Comparison of ENCODE assay signal across 20 cellular contexts in genomic region chr2:183838295-183838694, GRCh38.
DNase-seq lines count a peak whose midpoint lies in the region; ATAC-seq and TF ChIP-seq lines count a peak whose summit lies in the region.
"Had no signal": no experiment of that assay in that cellular context is flagged by ENCODE, and none has a peak within 500 bp of the region (broad histone marks: within the 10 kb centered on the region; RNA-seq: fewer than 3 reads in every experiment).

No MANE protein-coding gene starts in this region.

- H2AFZ ChIP-seq in SK-N-SH (ENCODE audit: low read depth), result no peak overlapping the region

- WGBS in spleen, 5 donors, result 58 to 88% (median 84%) methylated on average over 3 to 5 of the region's 5 CpGs
- WGBS in SK-N-SH (ENCODE audit: low lambda C conversion rate), result 42% methylated on average over 3 of the region's 5 CpGs

- H4K20me1 ChIP-seq in SK-N-SH (ENCODE audit: insufficient read depth), result no peaks in the 10 kb centered on the region
- H4K20me1 ChIP-seq: BLaER1 had no signal

- H3K4me3 ChIP-seq in spleen (no peak overlapping the region), SK-N-SH (ENCODE audit: low read depth in 2 of 2, low read length in 1 of 2) (no peak overlapping the region)
- H3K4me3 ChIP-seq: BLaER1, GM12878, HAP-1 had no signal

- H3F3A ChIP-seq in SK-N-SH (replicated peaks; ENCODE audit: insufficient read depth), result no peaks in the 10 kb centered on the region

- no peak overlapping the region for H3K4me2 ChIP-seq in SK-N-SH
- H3K4me2 ChIP-seq: BLaER1 had no signal

- H3K36me3 ChIP-seq in spleen (no peaks in the 10 kb centered on the region), SK-N-SH (replicated peaks in 1 of 2; ENCODE audit: control insufficient read depth in 1 of 2, insufficient read depth in 2 of 2, low read length in 1 of 2) (no peaks in the 10 kb centered on the region)
- H3K36me3 ChIP-seq: BLaER1, HAP-1 had no signal

- no peak for TF ChIP-seq RAD21 in SK-N-SH (IDR thresholded peaks at IDR 0.05; ENCODE audit: low read length)

- no peak for TF ChIP-seq POLR2A in spleen (IDR thresholded peaks at IDR 0.05)

- no peaks in the 10 kb centered on the region for H3K79me2 ChIP-seq in SK-N-SH (ENCODE audit: insufficient read depth)

- no peaks in the 10 kb centered on the region for H3K4me1 ChIP-seq in spleen
- peaks cover 0 to 7% of the 10 kb centered on the region in 2 experiments; a peak in 1 of 4 replicates for H3K4me1 ChIP-seq in SK-N-SH (ENCODE audit: control insufficient read depth in 1 of 2, insufficient read depth in 2 of 2, low read depth in 1 of 2, low read length in 1 of 2)
- H3K4me1 ChIP-seq: BLaER1, Caco-2, HAP-1 had no signal

- TF ChIP-seq EP300 in SK-N-SH (IDR thresholded peaks at IDR 0.05; ENCODE audit: borderline replicate concordance in 1 of 2, low read depth in 1 of 2, low read length in 1 of 2), result no peak

- no peaks in the 10 kb centered on the region for H3K9me2 ChIP-seq in SK-N-SH

- CTCF ChIA-PET in SK-N-SH (lab: Yijun Ruan, JAX), result no interaction called here

- intact Hi-C loops in spleen (cut with DNase I; ENCODE audit: low total_unique reads), result no loop called here

- POLR2A ChIA-PET in SK-N-SH (lab: Yijun Ruan, JAX), result no interaction called here

- no peak overlapping the region for H3K9ac ChIP-seq in SK-N-SH
- H3K9ac ChIP-seq: BLaER1 had no signal

- no peak for ATAC-seq in HG02763 (IDR thresholded peaks at IDR 0.05; ENCODE audit: unreplicated experiment)
- ATAC-seq: CD8-positive, alpha-beta T cell; GM12878 had no signal

- H3K9me3 ChIP-seq in spleen (peaks cover 0 to 33% (median 0%) of the 10 kb centered on the region in 8 donors), SK-N-SH (no peaks in the 10 kb centered on the region)
- H3K9me3 ChIP-seq: BLaER1, Caco-2, HAP-1 had no signal

- H3K27me3 ChIP-seq in spleen (replicated peaks in 1 of 7), result no peaks in the 10 kb centered on the region
- H3K27me3 ChIP-seq in SK-N-SH (ENCODE audit: insufficient read depth), result no peaks in the 10 kb centered on the region
- H3K27me3 ChIP-seq: BLaER1 had no signal

- no peak overlapping the region for H3K27ac ChIP-seq in spleen
- no peak overlapping the region for H3K27ac ChIP-seq in SK-N-SH (ENCODE audit: low read depth in 2 of 2, low read length in 1 of 2)
- H3K27ac ChIP-seq: 22Rv1, BLaER1, C4-2B had no signal

- TF ChIP-seq CTCF in spleen (IDR thresholded peaks at IDR 0.05 in 8 of 11, conservative IDR thresholded peaks at IDR 0.05 in 3 of 11), result no peak
- no peak for TF ChIP-seq CTCF in SK-N-SH (IDR thresholded peaks at IDR 0.05)

- DNase-seq in NCI-H2171 treated with DMSO at 0.1 percent for 48 hours (lab: John Stamatoyannopoulos, UW) (peak; percentile 13), NCI-H2171 (lab: John Stamatoyannopoulos, UW) (no peak), left kidney (ENCODE audit: low read depth, low spot score) (peak; percentile 1), spleen (peak; percentile 64), cerebellar cortex (ENCODE audit: low spot score) (no peak), SK-N-SH (no peak)
- DNase-seq: Caco-2; CD4-positive, CD25-positive, alpha-beta regulatory T cell; CD8-positive, alpha-beta T cell; DMS153; DND-41; GDM1; GOT3; HFFc6 had no signal

TF ChIP-seq in SK-N-SH, 30 proteins besides CTCF, POLR2A, EP300 and RAD21:
- TF ChIP-seq GATA2 (CRISPR knock-in tag; IDR thresholded peaks at IDR 0.05) (no peak), GABPA (IDR thresholded peaks at IDR 0.05; ENCODE audit: low read depth) (no peak), MXI1 (IDR thresholded peaks at IDR 0.05; ENCODE audit: low read depth, low read length) (no peak), SIN3A (IDR thresholded peaks at IDR 0.05; ENCODE audit: borderline replicate concordance, low read depth, low read length) (no peak), RFX5 (IDR thresholded peaks at IDR 0.05; ENCODE audit: low read length) (no peak), PBX3 (IDR thresholded peaks at IDR 0.05) (no peak), TAF1 (IDR thresholded peaks at IDR 0.05; ENCODE audit: borderline replicate concordance, low read depth, low read length) (no peak), CHD2 (IDR thresholded peaks at IDR 0.05; ENCODE audit: low read length, partially characterized antibody) (no peak), POLR2AphosphoS5 (IDR thresholded peaks at IDR 0.05; ENCODE audit: low read depth, low read length) (no peak), FOSL2 (IDR thresholded peaks at IDR 0.05; ENCODE audit: borderline replicate concordance, low read depth) (no peak), SMC3 (IDR thresholded peaks at IDR 0.05; ENCODE audit: low read depth, low read length) (no peak), FOXM1 (IDR thresholded peaks at IDR 0.05; ENCODE audit: low read depth) (no peak), TEAD4 (IDR thresholded peaks at IDR 0.05; ENCODE audit: borderline replicate concordance, insufficient read depth) (no peak), FOXJ3 (CRISPR knock-in tag; IDR thresholded peaks at IDR 0.05) (no peak), ZBTB33 (IDR thresholded peaks at IDR 0.05; ENCODE audit: borderline replicate concordance, low read depth) (no peak), YY1 (IDR thresholded peaks at IDR 0.05; ENCODE audit: low read depth) (no peak), MEF2A (IDR thresholded peaks at IDR 0.05; ENCODE audit: borderline replicate concordance, low read depth) (no peak)

Comparison
In these comparisons a context has a peak if more than half of its experiments do, and no peak if none do; other contexts are left out.
1. DNase-seq: peak in NCI-H2171 treated with DMSO at 0.1 percent for 48 hours (single experiment), left kidney (single experiment) and spleen (single experiment); none in NCI-H2171 (single experiment), cerebellar cortex (single experiment) and SK-N-SH (single experiment).